ENCODE assay signal across 31 cellular contexts in genomic region chr11:102994101-102994500, GRCh38. TPM values are rescaled to one million over a fixed set of nuclear protein-coding genes. Genes with fewer than 3 reads are reported as not detected.
DNase-seq lines count a peak whose midpoint lies in the region; ATAC-seq, FAIRE-seq and TF ChIP-seq lines count a peak whose summit lies in the region.
"Had no signal": no experiment of that assay in that cellular context is flagged by ENCODE, and none has a peak within 500 bp of the region (broad histone marks: within the 10 kb centered on the region; RNA-seq: fewer than 3 reads in every experiment).

No MANE protein-coding gene starts in this region.

- H3K27ac ChIP-seq in SK-N-SH (ENCODE audit: low read depth in 2 of 2, low read length in 1 of 2) (no peak overlapping the region), IMR-90 (ENCODE audit: insufficient read depth, low read length) (no peak overlapping the region), brain microvascular endothelial cell (no peak overlapping the region)
- H3K27ac ChIP-seq: 22Rv1, upper lobe of right lung had no signal

- H3K4me2 ChIP-seq in SK-N-SH (no peak overlapping the region), IMR-90 (ENCODE audit: low read depth, low read length) (no peak overlapping the region)

- H3K9me2 ChIP-seq in SK-N-SH = no peaks in the 10 kb centered on the region

- DNase-seq in SK-N-SH = no peak
- DNase-seq in IMR-90 = peak; percentile 18
- DNase-seq in brain microvascular endothelial cell = no peak
- DNase-seq in urothelium cell line (ENCODE audit: low spot score) = peak; percentile 31
- DNase-seq in left ventricle myocardium superior = no peak
- DNase-seq in NCI-H2171 treated with DMSO at 0.1 percent for 48 hours (lab: John Stamatoyannopoulos, UW) = no peak
- DNase-seq in Ammon's horn (ENCODE audit: low spot score) = no peak
- DNase-seq: activated CD8-positive, alpha-beta T cell treated with anti-CD3 and anti-CD28 coated beads, Interleukin-2, amount 10 ng/mL, durations not matched to agents 7 days and 5 days; activated naive CD4-positive, alpha-beta T cell treated with anti-CD3 and anti-CD28 coated beads, Interleukin-2, amount 50 U/mL, for 16 hours; AML-193; amniotic stem cell; CD4-positive, alpha-beta T cell; hypothalamus; immature natural killer cell; left colon; NCI-H1105 treated with DMSO at 0.1 percent for 48 hours; NCI-H2029; NCI-H2227 treated with DMSO at 0.1 percent for 48 hours; NCI-H526 treated with DMSO at 0.1 percent for 48 hours; nephron progenitor cell; NK-92 treated with Interleukin-12 subunit alpha and Interleukin-12 subunit beta, amount 100 ng/mL, for 24 hours; retina; Right ventricle myocardium superior; small intestine; stimulated activated naive CD8-positive, alpha-beta T cell treated with anti-CD3 and anti-CD28 coated beads, Interleukin-15, Interleukin-2, amounts not matched to agents 100 U/mL and 50 U/mL, for 24 hours; upper lobe of right lung had no signal

- no peaks in the 10 kb centered on the region for H3K27me3 ChIP-seq in SK-N-SH (ENCODE audit: insufficient read depth)
- H3K27me3 ChIP-seq in IMR-90 (ENCODE audit: control insufficient read depth, insufficient read depth, low read length) = no peaks in the 10 kb centered on the region
- no peaks in the 10 kb centered on the region for H3K27me3 ChIP-seq in brain microvascular endothelial cell (replicated peaks)
- H3K27me3 ChIP-seq: upper lobe of right lung had no signal

- no peak overlapping the region for H3K56ac ChIP-seq in IMR-90 (ENCODE audit: extremely low read depth, insufficient read depth, low read length)

- no peak overlapping the region; the same call in 1 of the 2 replicates for H4K5ac ChIP-seq in IMR-90 (ENCODE audit: low read depth, low read length)

- BruUV-seq in IMR-90 (replicated peaks; lab: Mats Ljungman, UMichigan) = no TSS peak

- 19% methylated on average over 1 of the region's 1 CpG for WGBS in SK-N-SH (ENCODE audit: low lambda C conversion rate)
- WGBS in IMR-90 (ENCODE audit: extremely low coverage in 2 of 2, insufficient read length in 1 of 2), 2 experiments = no CpG with 5 or more reads among the region's 1 CpG

- H2BK5ac ChIP-seq in IMR-90 (ENCODE audit: low read depth, low read length, poor library complexity, severe bottlenecking) = no peak overlapping the region

- H3K4ac ChIP-seq in IMR-90 (ENCODE audit: low read depth, low read length) = peak overlapping the region; percentile 58; the same call in 1 of the 2 replicates

- H2AK5ac ChIP-seq in IMR-90 (ENCODE audit: low read depth, low read length) = no peak overlapping the region

- H3K23ac ChIP-seq in IMR-90 (ENCODE audit: low read depth, low read length) = no peak overlapping the region; the same call in 1 of the 2 replicates

- ATAC-seq in SK-N-SH treated with all-trans-retinoic acid at 6 μM for 48 hours (no peak), IMR-90 (ENCODE audit: low read depth) (no peak), left ventricle myocardium superior (no peak)
- ATAC-seq: activated CD8-positive, alpha-beta T cell treated with anti-CD3 and anti-CD28 coated beads, Interleukin-2, amount 10 ng/mL, durations not matched to agents 7 days and 5 days; left colon; stimulated activated naive CD8-positive, alpha-beta T cell treated with anti-CD3 and anti-CD28 coated beads, Interleukin-15, Interleukin-2, amounts not matched to agents 100 U/mL and 50 U/mL, for 24 hours; upper lobe of right lung had no signal

- CTCF ChIA-PET in SK-N-SH (lab: Yijun Ruan, JAX) = no interaction called here
- CTCF ChIA-PET in IMR-90 (lab: Yijun Ruan, JAX) = no interaction called here

- H3K9me3 ChIP-seq in SK-N-SH (no peaks in the 10 kb centered on the region), IMR-90 (ENCODE audit: control insufficient read depth, insufficient read depth, low read length) (no peaks in the 10 kb centered on the region)
- H3K9me3 ChIP-seq: upper lobe of right lung had no signal

- TF ChIP-seq RAD21 in SK-N-SH (IDR thresholded peaks at IDR 0.05; ENCODE audit: low read length) = no peak
- no peak for TF ChIP-seq RAD21 in IMR-90 (IDR thresholded peaks at IDR 0.05; ENCODE audit: low read length)

- H3K79me2 ChIP-seq in SK-N-SH (ENCODE audit: insufficient read depth) = no peaks in the 10 kb centered on the region

- H3K4me1 ChIP-seq in SK-N-SH (ENCODE audit: control insufficient read depth in 1 of 2, insufficient read depth in 2 of 2, low read depth in 1 of 2, low read length in 1 of 2) (peaks cover 0 to 42% of the 10 kb centered on the region in 2 experiments; a peak in 3 of 4 replicates), IMR-90 (ENCODE audit: control insufficient read depth, insufficient read depth, low read length) (peaks cover 6% of the 10 kb centered on the region)
- H3K4me1 ChIP-seq: upper lobe of right lung had no signal

- intact Hi-C loops in IMR-90 (cut with micrococcal nuclease) = no loop called here
- intact Hi-C loops in left ventricle myocardium superior (cut with micrococcal nuclease) = no loop called here

- H4K91ac ChIP-seq in IMR-90 (ENCODE audit: insufficient read depth, low read depth, low read length) = no peak overlapping the region

- H2BK20ac ChIP-seq in IMR-90 (ENCODE audit: low read depth, low read length) = peak overlapping the region; percentile 39; the same call in 1 of the 2 replicates

- H2AK9ac ChIP-seq in IMR-90 (replicated peaks; ENCODE audit: low read depth, low read length, poor library complexity) = no peak overlapping the region

- no peaks in the 10 kb centered on the region for H3K36me3 ChIP-seq in SK-N-SH (replicated peaks in 1 of 2; ENCODE audit: control insufficient read depth in 1 of 2, insufficient read depth in 2 of 2, low read length in 1 of 2)
- no peaks in the 10 kb centered on the region for H3K36me3 ChIP-seq in IMR-90 (ENCODE audit: control insufficient read depth, insufficient read depth, low read length)
- H3K36me3 ChIP-seq in brain microvascular endothelial cell (replicated peaks) = no peaks in the 10 kb centered on the region
- H3K36me3 ChIP-seq: upper lobe of right lung had no signal

- peak overlapping the region; percentile 59; the same call in 2 of the 3 replicates for H2BK15ac ChIP-seq in IMR-90 (ENCODE audit: low read depth, low read length)

- peaks cover 22% of the 10 kb centered on the region for H3F3A ChIP-seq in SK-N-SH (replicated peaks; ENCODE audit: insufficient read depth)

- in situ Hi-C loops in IMR-90 (cut with MboI; ENCODE audit: low sequenced_read_pairs) (no loop called here), brain microvascular endothelial cell (cut with HindIII; ENCODE audit: low pct_ligation_motif_present, low sequenced_read_pairs) (no loop called here)

- TF ChIP-seq EP300 in SK-N-SH (IDR thresholded peaks at IDR 0.05; ENCODE audit: borderline replicate concordance in 1 of 2, low read depth in 1 of 2, low read length in 1 of 2) = no peak

- 0 out of 4 replicates have a peak overlapping the region, but pooled peaks of 1 of the 2 experiments have one; percentile 32 for H4K8ac ChIP-seq in IMR-90 (ENCODE audit: low read depth in 2 of 2, low read length in 2 of 2)

- H3K14ac ChIP-seq in IMR-90 (replicated peaks; ENCODE audit: low read depth, low read length) = peak overlapping the region; percentile 65; the same call in 1 of the 2 replicates

- H3K9ac ChIP-seq in SK-N-SH = no peak overlapping the region
- H3K9ac ChIP-seq in IMR-90 (ENCODE audit: low read depth, low read length) = no peak overlapping the region

- peaks cover 6% of the 10 kb centered on the region for H3K9me1 ChIP-seq in IMR-90 (ENCODE audit: insufficient read depth, low read length)

- dilution Hi-C loops in IMR-90 (cut with HindIII; ENCODE audit: low sequenced_read_pairs, unreplicated experiment) = no loop called here

- H2BK120ac ChIP-seq in IMR-90 (ENCODE audit: low read depth, low read length) = no peak overlapping the region

- H3K79me1 ChIP-seq in IMR-90 (ENCODE audit: low read depth in 1 of 2, low read length in 2 of 2) = 0 out of 4 replicates have a peak, but pooled peaks cover 0 to 4% of the 10 kb centered on the region in 2 experiments

- H2AFZ ChIP-seq in SK-N-SH (ENCODE audit: low read depth) = peak overlapping the region; percentile 45
- no peak overlapping the region for H2AFZ ChIP-seq in IMR-90 (replicated peaks; ENCODE audit: low read length, poor library complexity)

- POLR2A ChIA-PET in SK-N-SH (lab: Yijun Ruan, JAX) = no interaction called here
- POLR2A ChIA-PET in IMR-90 (lab: Charles Lee; ENCODE audit: unreplicated experiment) = no interaction called here

- TF ChIP-seq CTCF in SK-N-SH (IDR thresholded peaks at IDR 0.05) (no peak), IMR-90 (conservative IDR thresholded peaks at IDR 0.05; ENCODE audit: low read depth, low read length) (no peak), brain microvascular endothelial cell (IDR thresholded peaks at IDR 0.05; ENCODE audit: low read depth, low read length, missing control alignments) (peak; percentile 20)

- no peak overlapping the region for H3K18ac ChIP-seq in IMR-90 (ENCODE audit: low read depth, low read length)

- H3K4me3 ChIP-seq in SK-N-SH (ENCODE audit: low read depth in 2 of 2, low read length in 1 of 2) (no peak overlapping the region), IMR-90 (ENCODE audit: insufficient read depth, low read depth, low read length) (no peak overlapping the region), brain microvascular endothelial cell (ENCODE audit: low read depth, low read length) (no peak overlapping the region)
- H3K4me3 ChIP-seq: upper lobe of right lung had no signal

- no peak for FAIRE-seq in urothelium cell line (lab: Jason Lieb, UNC)
- FAIRE-seq: GM12891, H54, small intestine had no signal

- H4K20me1 ChIP-seq in SK-N-SH (ENCODE audit: insufficient read depth) (no peaks in the 10 kb centered on the region), IMR-90 (ENCODE audit: insufficient read depth, low read length) (no peaks in the 10 kb centered on the region)

- no peak for TF ChIP-seq POLR2A in IMR-90 (IDR thresholded peaks at IDR 0.05; ENCODE audit: low read depth, low read length)

TF ChIP-seq in SK-N-SH, 30 proteins besides CTCF, POLR2A, EP300 and RAD21 (continues in another document):
- no peak for TF ChIP-seq SMC3 (IDR thresholded peaks at IDR 0.05; ENCODE audit: low read depth, low read length)
- TF ChIP-seq RFX5 (IDR thresholded peaks at IDR 0.05; ENCODE audit: low read length) = no peak

TF ChIP-seq in SK-N-SH treated with all-trans-retinoic acid at 6 μM for 48 hours, 23 proteins besides CTCF, POLR2A, EP300 and RAD21 (continues in another document):
- no peak for TF ChIP-seq PPARA (CRISPR knock-in tag; IDR thresholded peaks at IDR 0.05; ENCODE audit: borderline replicate concordance)
- no peak for TF ChIP-seq ARNTL (CRISPR knock-in tag; IDR thresholded peaks at IDR 0.05; ENCODE audit: borderline replicate concordance, low read depth)

TF ChIP-seq in IMR-90, 13 proteins besides CTCF, POLR2A, EP300 and RAD21 (continues in another document):
- no peak for TF ChIP-seq RFX5 (IDR thresholded peaks at IDR 0.05; ENCODE audit: low read depth, low read length)

RNA-seq across cellular contexts. Expression of gene MMP13, which starts 38.6 kb away (rescaled TPM):
- polyA plus RNA-seq in SK-N-SH (2012; rRNA removed) (0.12 and 0.15 TPM in 2 replicates), IMR-90 (2012; rRNA removed) (not detected in 2 replicates)
- 0.08 and 0.10 TPM in 2 replicates for polyA plus RNA-seq in SK-N-SH (2012; cell fraction: cytosol; rRNA removed)
- 0.06 and 0.10 TPM in 2 replicates for polyA plus RNA-seq in SK-N-SH (2012; cell fraction: nucleus; rRNA removed)
- total RNA-seq in IMR-90 (2012; rRNA removed) (not detected in 2 replicates), left ventricle myocardium superior (not detected)
- polyA plus RNA-seq in IMR-90 (2012; cell fraction: cytosol; rRNA removed) = not detected in 2 replicates
- polyA plus RNA-seq in IMR-90 (2012; cell fraction: nucleus; rRNA removed; ENCODE audit: low replicate concordance) = not detected in 2 replicates
- total RNA-seq: activated CD8-positive, alpha-beta T cell treated with anti-CD3 and anti-CD28 coated beads, Interleukin-2, amount 10 ng/mL, durations not matched to agents 7 days and 5 days; activated T-helper 2 cell treated with anti-CD3 and anti-CD28 coated beads, Interferon-gamma antibody, Interleukin-2, Interleukin-4, amounts not matched to agents 10 μg/mL and 5 μg/mL and 100 μg/mL, durations not matched to agents 14 hours and 24 hours and 36 hours; CD4-positive, alpha-beta T cell; left colon; Right ventricle myocardium superior; upper lobe of right lung had no signal
- polyA plus RNA-seq: immature natural killer cell, small intestine had no signal

Comparison
In these comparisons a context has a peak if more than half of its experiments do, and no peak if none do; other contexts are left out.
1. DNase-seq: peak in IMR-90 (single experiment) and urothelium cell line (single experiment); none in SK-N-SH (single experiment), brain microvascular endothelial cell (single experiment), left ventricle myocardium superior (single experiment), NCI-H2171 treated with DMSO at 0.1 percent for 48 hours (single experiment) and Ammon's horn (single experiment).